17 cellular contexts compared by ENCODE assay signal in the genomic region with DNA sequence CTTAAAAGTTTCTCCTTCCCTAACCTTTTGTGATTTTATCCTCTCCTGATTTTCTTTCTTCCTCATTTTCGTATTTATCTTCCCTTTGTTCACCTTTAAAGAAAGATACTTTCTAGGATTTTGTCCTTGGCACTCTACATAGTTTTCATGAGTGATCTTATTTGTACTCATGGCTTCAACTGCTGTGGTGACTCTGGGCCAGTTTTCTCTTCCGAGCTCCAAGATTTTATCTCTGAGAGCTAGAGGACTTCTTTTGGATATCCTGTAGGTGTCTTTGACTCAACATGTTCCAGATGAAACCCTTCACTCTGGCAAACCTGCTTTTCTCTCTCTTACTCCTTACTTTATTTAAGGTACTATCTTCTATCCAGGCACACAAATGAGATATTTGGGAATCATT. TPM values are rescaled to one million over a fixed set of nuclear protein-coding genes. Genes with fewer than 3 reads are reported as not detected.
A peak's percentile ranks its signal among the peaks of the same experiment; 100 is the strongest.
DNase-seq lines count a peak whose midpoint lies in the region; ATAC-seq, FAIRE-seq and TF ChIP-seq lines count a peak whose summit lies in the region.
"Had no signal": no experiment of that assay in that cellular context is flagged by ENCODE, and none has a peak within 500 bp of the region (broad histone marks: within the 10 kb centered on the region; RNA-seq: fewer than 3 reads in every experiment).

No MANE protein-coding gene starts in this region.

- H3K36me3 Mint-ChIP-seq in neural progenitor cell: peaks cover 12% of the 10 kb centered on the region

- no peaks in the 10 kb centered on the region; the same call in 1 of the 2 replicates for H3K79me1 ChIP-seq in H1 (ENCODE audit: low read depth, low read length)

- no peak overlapping the region for H3K14ac ChIP-seq in H1 (ENCODE audit: insufficient read length)

- TF ChIP-seq CTCF in A673 (conservative IDR thresholded peaks at IDR 0.05; ENCODE audit: low read depth, low read length) (no peak), H1 (IDR thresholded peaks at IDR 0.05; ENCODE audit: control extremely low read depth in 1 of 3, insufficient read depth in 1 of 3, low read depth in 1 of 3, low read length in 3 of 3) (no peak), neural progenitor cell (IDR thresholded peaks at IDR 0.05) (no peak), vagina (IDR thresholded peaks at IDR 0.05) (no peak)

- TF ChIP-seq EP300 in H1 (IDR thresholded peaks at IDR 0.05; ENCODE audit: borderline replicate concordance in 1 of 2, low read depth in 2 of 2, low read length in 2 of 2): no peak

- no peak for FAIRE-seq in H1 (lab: Jason Lieb, UNC)
- FAIRE-seq: A204.1, HepG2 had no signal

- WGBS in H1 (ENCODE audit: extremely low coverage in 1 of 2, insufficient coverage in 1 of 2, insufficient read length in 1 of 2, insufficient replicate concordance in 2 of 2, low coverage in 1 of 2, low lambda C conversion rate in 2 of 2, missing lambda C conversion rate in 1 of 2), 2 experiments: 79% methylated on average over 2 of the region's 2 CpGs; no CpG with 5 or more reads in 1 of the 2 experiments

- H2BK15ac ChIP-seq in H1 (ENCODE audit: low read length): no peak overlapping the region

- H4K91ac ChIP-seq in H1 (replicated peaks; ENCODE audit: insufficient read length, low read length): no peak overlapping the region

- no peaks in the 10 kb centered on the region for H3K9me3 Mint-ChIP-seq in neural progenitor cell

- peaks cover 70% of the 10 kb centered on the region for H3F3A ChIP-seq in neural progenitor cell (ENCODE audit: low read depth)

- H3K4me3 Mint-ChIP-seq in neural progenitor cell: no peak overlapping the region

- TF ChIP-seq POLR2A in H1 (IDR thresholded peaks at IDR 0.05; ENCODE audit: control extremely low read depth in 1 of 2, low read depth in 2 of 2, low read length in 2 of 2) (no peak), vagina (IDR thresholded peaks at IDR 0.05) (no peak)

- H4K20me1 ChIP-seq in H1 (replicated peaks in 1 of 2; ENCODE audit: control insufficient read depth in 1 of 2, insufficient read depth in 2 of 2, low read length in 2 of 2) (no peaks in the 10 kb centered on the region), neural progenitor cell (ENCODE audit: low read depth) (peaks cover 72% of the 10 kb centered on the region)

- no peaks in the 10 kb centered on the region for H3K23me2 ChIP-seq in H1 (ENCODE audit: low read depth, low read length)

- H3K23ac ChIP-seq in H1 (ENCODE audit: insufficient read length): no peak overlapping the region

- ATAC-seq in GM18861 (IDR thresholded peaks at IDR 0.05; ENCODE audit: unreplicated experiment) (no peak), HG02678 (IDR thresholded peaks at IDR 0.05; ENCODE audit: unreplicated experiment) (no peak)
- ATAC-seq: HCT116, HepG2 had no signal

- H3K4ac ChIP-seq in H1 (replicated peaks; ENCODE audit: insufficient read length, low read depth, low read length): no peak overlapping the region

- no TSS peak for BruUV-seq in A673 (replicated peaks; lab: Mats Ljungman, UMichigan)

- no peak overlapping the region for H3K18ac ChIP-seq in H1 (ENCODE audit: extremely low read depth, low read length)

- no peaks in the 10 kb centered on the region for H3K9me3 ChIP-seq in A673 (ENCODE audit: low read depth, low read length, poor library complexity, severe bottlenecking)
- no peaks in the 10 kb centered on the region for H3K9me3 ChIP-seq in HUES6 (ENCODE audit: control insufficient read depth, insufficient read depth, low read depth, low read length)
- no peaks in the 10 kb centered on the region for H3K9me3 ChIP-seq in H1 (ENCODE audit: insufficient read depth in 2 of 2, low read depth in 1 of 2, low read length in 1 of 2)
- H3K9me3 ChIP-seq in neural progenitor cell (ENCODE audit: low read depth): no peaks in the 10 kb centered on the region
- H3K9me3 ChIP-seq in vagina: no peaks in the 10 kb centered on the region
- H3K9me3 ChIP-seq: SJSA1 had no signal

- H3K4me3 ChIP-seq in A673 (ENCODE audit: low read depth, low read length, poor library complexity, severe bottlenecking) (peak overlapping the region; percentile 1), HUES6 (ENCODE audit: low read depth, low read length) (no peak overlapping the region), H1 (ENCODE audit: extremely low read depth in 1 of 4, insufficient read depth in 2 of 4, low read depth in 3 of 4, low read length in 4 of 4) (no peak overlapping the region), neural progenitor cell (no peak overlapping the region), vagina (no peak overlapping the region)
- H3K4me3 ChIP-seq: SJSA1 had no signal

- H3K27ac Mint-ChIP-seq in neural progenitor cell: no peak overlapping the region

- no peak overlapping the region for H2AK5ac ChIP-seq in H1 (ENCODE audit: low read depth, low read length)

- 0 out of 2 replicates have a peak overlapping the region, but pooled peaks have one; percentile 20 for H2BK12ac ChIP-seq in H1 (ENCODE audit: low read depth, low read length)

- H3K4me2 ChIP-seq in H1 (ENCODE audit: insufficient read depth in 1 of 2, low read depth in 2 of 2, low read length in 2 of 2) (no peak overlapping the region), neural progenitor cell (peak overlapping the region; percentile 44)

- no peak overlapping the region for H4K5ac ChIP-seq in H1 (ENCODE audit: insufficient read length, low read depth, low read length)

- H3K27me3 ChIP-seq in A673 (replicated peaks; ENCODE audit: insufficient read depth, low read depth, low read length, poor library complexity): no peaks in the 10 kb centered on the region
- H3K27me3 ChIP-seq in HUES6 (ENCODE audit: control insufficient read depth, insufficient read depth, low read length): no peaks in the 10 kb centered on the region
- no peaks in the 10 kb centered on the region for H3K27me3 ChIP-seq in H1 (replicated peaks in 1 of 4; ENCODE audit: control insufficient read depth in 3 of 4, extremely low read depth in 1 of 4, insufficient read depth in 3 of 4, low read length in 3 of 4)
- H3K27me3 ChIP-seq in neural progenitor cell: no peaks in the 10 kb centered on the region
- H3K27me3 ChIP-seq in vagina: no peaks in the 10 kb centered on the region
- H3K27me3 ChIP-seq: SJSA1 had no signal

- no peak overlapping the region for H3K27ac ChIP-seq in A673 (ENCODE audit: low read depth, low read length, poor library complexity, severe bottlenecking)
- peak overlapping the region; percentile 49; the same call in 1 of the 2 replicates for H3K27ac ChIP-seq in HUES6 (ENCODE audit: low read depth, low read length)
- H3K27ac ChIP-seq in H1 (ENCODE audit: low read depth, low read length): no peak overlapping the region; the same call in 1 of the 2 replicates
- peak overlapping the region; percentile 56 for H3K27ac ChIP-seq in neural progenitor cell
- H3K27ac ChIP-seq in vagina: no peak overlapping the region
- H3K27ac ChIP-seq: RWPE1, SJSA1 had no signal

- CTCF ChIA-PET in A673 (lab: Charles Lee) (interaction anchor here (0.6 to 1.0 kb wide), 3 partner anchors 18 to 44 kb away, joined by 3 to 5 read pairs (median 3); no protein-coding TSS in a partner anchor), H1 (lab: Charles Lee; ENCODE audit: partially characterized antibody) (interaction anchor here (0.6 to 6.6 kb wide), 8 partner anchors 10 to 75 kb away, joined by 3 to 41 read pairs (median 5); no protein-coding TSS in a partner anchor)

- H3K4me1 ChIP-seq in A673 (ENCODE audit: insufficient read depth, low read length, poor library complexity, severe bottlenecking) (peaks cover 42% of the 10 kb centered on the region), HUES6 (ENCODE audit: control insufficient read depth, insufficient read depth, low read length) (peaks cover 60% of the 10 kb centered on the region), H1 (replicated peaks in 1 of 4; ENCODE audit: control insufficient read depth in 3 of 4, insufficient read depth in 4 of 4, low read length in 3 of 4) (peaks cover 1 to 29% (median 24%) of the 10 kb centered on the region in 4 experiments), neural progenitor cell (peaks cover 76% of the 10 kb centered on the region), vagina (peaks cover 56% of the 10 kb centered on the region)

- H3K36me3 ChIP-seq in A673 (ENCODE audit: insufficient read depth, low read length, poor library complexity, severe bottlenecking) (no peaks in the 10 kb centered on the region), HUES6 (ENCODE audit: control insufficient read depth, insufficient read depth, low read length) (peaks cover 9% of the 10 kb centered on the region), H1 (ENCODE audit: control insufficient read depth in 2 of 4, insufficient read depth in 4 of 4, low read length in 3 of 4) (no peaks in the 10 kb centered on the region), neural progenitor cell (no peaks in the 10 kb centered on the region), vagina (no peaks in the 10 kb centered on the region)

- no peak overlapping the region for H3K56ac ChIP-seq in H1 (replicated peaks; ENCODE audit: insufficient read length, low read depth, low read length)

- H2AFZ ChIP-seq in H1 (ENCODE audit: low read length) (no peak overlapping the region), neural progenitor cell (replicated peaks) (no peak overlapping the region)

- H3K27me3 Mint-ChIP-seq in neural progenitor cell (ENCODE audit: insufficient read depth, low read depth): peaks cover 2% of the 10 kb centered on the region

- H2BK5ac ChIP-seq in H1 (ENCODE audit: low read depth, low read length): no peak overlapping the region; the same call in 1 of the 2 replicates

- H2BK120ac ChIP-seq in H1 (replicated peaks; ENCODE audit: low read depth, low read length): no peak overlapping the region

- H3K9ac ChIP-seq in HUES6 (ENCODE audit: low read length) (no peak overlapping the region), H1 (replicated peaks in 1 of 4; ENCODE audit: extremely low read depth in 1 of 4, low read depth in 3 of 4, low read length in 3 of 4) (no peak overlapping the region), neural progenitor cell (no peak overlapping the region)

- H4K8ac ChIP-seq in H1 (ENCODE audit: extremely low read depth, insufficient read depth, low read length): no peak overlapping the region

- H3K79me2 ChIP-seq in H1 (ENCODE audit: control insufficient read depth in 1 of 2, insufficient read depth in 2 of 2, low read length in 2 of 2) (peaks cover 7 to 89% of the 10 kb centered on the region in 2 experiments; a peak in 3 of 4 replicates), neural progenitor cell (ENCODE audit: low read depth) (peaks cover 99% of the 10 kb centered on the region)

- intact Hi-C loops in A673 (cut with micrococcal nuclease; ENCODE audit: unreplicated experiment) (no loop called here), vagina (cut with DNase I) (no loop called here)

- H3K4me1 Mint-ChIP-seq in neural progenitor cell: peaks cover 65% of the 10 kb centered on the region

- POLR2A ChIA-PET in A673 (lab: Charles Lee; ENCODE audit: low non-redundant PET): no interaction called here
- POLR2A ChIA-PET in H1 (lab: Charles Lee; ENCODE audit: partially characterized antibody): interaction anchor here (0.7 to 2.8 kb wide), 4 partner anchors 8 to 44 kb away, joined by 3 to 17 read pairs (median 8); no protein-coding TSS in a partner anchor

- TF ChIP-seq RAD21 in H1 (IDR thresholded peaks at IDR 0.05 in 1 of 2, conservative IDR thresholded peaks at IDR 0.05 in 1 of 2; ENCODE audit: low read depth in 2 of 2, low read length in 2 of 2): no peak

- DNase-seq in A673 (ENCODE audit: low spot score) (peak; percentile 44), H1 (ENCODE audit: low read depth in 1 of 2, low spot score in 2 of 2) (no peak), neural progenitor cell (ENCODE audit: low spot score) (no peak), vagina (ENCODE audit: extremely low spot score in 2 of 2) (no peak), MV-4-11 (lab: John Stamatoyannopoulos, UW) (no peak)
- DNase-seq: Calu3, Karpas-422, NCI-H1436, NCI-H526 had no signal

- no peak overlapping the region for H2BK20ac ChIP-seq in H1 (ENCODE audit: low read length)

RNA-seq across cellular contexts. Expression of a gene that starts 53.7 kb away (rescaled TPM):
- total RNA-seq in A673 (2021) (261 and 265 TPM in 2 replicates), neural progenitor cell (ENCODE audit: low replicate concordance) (203 and 222 TPM in 2 replicates), vagina (291 TPM)
- total RNA-seq in H1 (2021; fragmentation: NEBNext Ultra II Directional; extraction: Animal tissue kit (Norgen Biotek cat#: 25700)): 261 and 285 TPM in 2 replicates
- 57.6 and 59.8 TPM in 2 replicates for polyA plus RNA-seq in H1 (2011; rRNA removed)
- 58.6 TPM for polyA plus RNA-seq in H1 (2011; cell fraction: cytosol; rRNA removed)
- 249 TPM for polyA plus RNA-seq in H1 (2011; cell fraction: nucleus; rRNA removed)
- polyA plus RNA-seq in H1 (2012, experiment 1 of 2): 118 to 148 TPM (median 133 TPM) in 4 replicates
- 7.3 TPM for polyA plus RNA-seq in H1 (2012, experiment 2 of 2)
- polyA plus RNA-seq in H1 (2013, experiment 1 of 2): 141 TPM
- polyA plus RNA-seq in H1 (2013, experiment 2 of 2): 133 TPM
- 265 and 314 TPM in 2 replicates for polyA minus RNA-seq in H1 (2011; rRNA and poly(A)+ RNA removed)
- 150 TPM for polyA minus RNA-seq in H1 (2011; cell fraction: cytosol; rRNA and poly(A)+ RNA removed)
- 618 TPM for polyA minus RNA-seq in H1 (2011; cell fraction: nucleus; rRNA and poly(A)+ RNA removed)

Comparison
In these comparisons a context has a peak if more than half of its experiments do, and no peak if none do; other contexts are left out.
1. H3K27ac ChIP-seq: peak in HUES6 (single experiment) and neural progenitor cell (single experiment); none in A673 (single experiment), H1 (single experiment) and vagina (single experiment).